ENCODE assay signal across 8 cellular contexts in genomic region chr17:42548070-42548837, GRCh38. TPM values are rescaled to one million over a fixed set of nuclear protein-coding genes. Genes with fewer than 3 reads are reported as not detected.
DNase-seq lines count a peak whose midpoint lies in the region; ATAC-seq and TF ChIP-seq lines count a peak whose summit lies in the region.

No MANE protein-coding gene starts in this region.

- H3K27ac Mint-ChIP-seq in activated naive CD8-positive, alpha-beta T cell = no peak overlapping the region

- H3K9me2 ChIP-seq in PC-3 (replicated peaks; ENCODE audit: low read length) = no peaks in the 10 kb centered on the region

- DNase-seq in ELR (ENCODE audit: low read depth) = peak; percentile 29
- DNase-seq in PC-3 = peak; percentile 81
- peak; percentile 91 for DNase-seq in iPS-NIHi7 (ENCODE audit: extremely low spot score)
- DNase-seq in stimulated activated CD4-positive, alpha-beta T cell treated with anti-CD3 and anti-CD28 coated beads, Interleukin-4, amount 100 ng/mL, for 4 hours = peak; percentile 74 to 80
- DNase-seq in midbrain (lab: John Stamatoyannopoulos, UW) = no peak

- H3K4me3 Mint-ChIP-seq in activated naive CD8-positive, alpha-beta T cell = peak overlapping the region; percentile 30

- H3K27me3 ChIP-seq in PC-3 (ENCODE audit: low read length) = no peaks in the 10 kb centered on the region

- no peaks in the 10 kb centered on the region for H4K20me1 ChIP-seq in PC-3 (ENCODE audit: low read length)

- POLR2A ChIA-PET in PC-3 (lab: Charles Lee; ENCODE audit: unreplicated experiment) = no interaction called here

- H3K4me1 Mint-ChIP-seq in activated naive CD8-positive, alpha-beta T cell (ENCODE audit: low read depth) = peaks cover 18% of the 10 kb centered on the region

- intact Hi-C loops in PC-3 (cut with micrococcal nuclease) = no loop called here

- CTCF ChIA-PET in PC-3 (lab: Charles Lee) = interaction anchor here (0.5 to 0.6 kb wide), 2 partner anchors 30 to 830 kb away, joined by 3 to 4 read pairs; no protein-coding TSS in a partner anchor

- H3K9ac ChIP-seq in PC-3 (ENCODE audit: low read length) = peak overlapping the region; percentile 20; the same call in 1 of the 2 replicates

- no peak overlapping the region for H3K27ac ChIP-seq in PC-3 (ENCODE audit: low read length)

- TF ChIP-seq CTCF in PC-3 (conservative IDR thresholded peaks at IDR 0.05; ENCODE audit: low read depth, low read length) = peak; percentile 62

- H3F3A ChIP-seq in PC-3 (ENCODE audit: low read length, unreplicated experiment) = no peaks in the 10 kb centered on the region

- H3K9me3 Mint-ChIP-seq in activated naive CD8-positive, alpha-beta T cell (ENCODE audit: low read depth) = no peaks in the 10 kb centered on the region

- peak overlapping the region; percentile 74 for H3K4me3 ChIP-seq in PC-3 (ENCODE audit: low read length)

- H3K36me3 Mint-ChIP-seq in activated naive CD8-positive, alpha-beta T cell = no peaks in the 10 kb centered on the region

- H2AFZ ChIP-seq in PC-3 (ENCODE audit: low read length) = peak overlapping the region; percentile 74

- H3K79me2 ChIP-seq in PC-3 (ENCODE audit: low read length) = 0 out of 2 replicates have a peak, but pooled peaks cover under 1% of the 10 kb centered on the region

- no peaks in the 10 kb centered on the region for H3K9me3 ChIP-seq in PC-3 (ENCODE audit: low read length)

- peak overlapping the region; percentile 86 for H3K4me2 ChIP-seq in PC-3 (ENCODE audit: low read length)

- no TSS peak for BruUV-seq in PC-3 (replicated peaks; lab: Mats Ljungman, UMichigan)

- ATAC-seq in HG03025 (IDR thresholded peaks at IDR 0.05; ENCODE audit: low FRiP score, unreplicated experiment) = peak; percentile 57
- peak; percentile 91 for ATAC-seq in PC-3
- ATAC-seq in HG03139 (IDR thresholded peaks at IDR 0.05; ENCODE audit: unreplicated experiment) = no peak

- H3K4me1 ChIP-seq in PC-3 (ENCODE audit: insufficient read depth, low read length) = peaks cover 4% of the 10 kb centered on the region; the same call in 1 of the 2 replicates

- no peaks in the 10 kb centered on the region for H3K27me3 Mint-ChIP-seq in activated naive CD8-positive, alpha-beta T cell

- no peaks in the 10 kb centered on the region for H3K36me3 ChIP-seq in PC-3 (ENCODE audit: low read depth, low read length)

RNA-seq across cellular contexts. Expression of gene HSD17B1, which starts 4.5 kb away (rescaled TPM):
- 0.86 and 1.5 TPM in 2 replicates for total RNA-seq in PC-3 (2014; rRNA removed)

RNA-seq across cellular contexts. Expression of gene NAGLU, which starts 12.2 kb away (rescaled TPM):
- total RNA-seq in PC-3 (2014; rRNA removed) = 4.9 and 9.8 TPM in 2 replicates

RNA-seq across cellular contexts. Expression of gene COASY, which starts 13.7 kb away (rescaled TPM):
- 33.3 and 54.3 TPM in 2 replicates for total RNA-seq in PC-3 (2014; rRNA removed)

RNA-seq across cellular contexts. Expression of gene MLX, which starts 18.6 kb away (rescaled TPM):
- 25.8 and 26.2 TPM in 2 replicates for total RNA-seq in PC-3 (2014; rRNA removed)

RNA-seq across cellular contexts. Expression of gene PSMC3IP, which starts 29.3 kb away (rescaled TPM):
- 20.3 and 24.1 TPM in 2 replicates for total RNA-seq in PC-3 (2014; rRNA removed)
